Comparison of ENCODE assay signal across 19 cellular contexts in the genomic region with DNA sequence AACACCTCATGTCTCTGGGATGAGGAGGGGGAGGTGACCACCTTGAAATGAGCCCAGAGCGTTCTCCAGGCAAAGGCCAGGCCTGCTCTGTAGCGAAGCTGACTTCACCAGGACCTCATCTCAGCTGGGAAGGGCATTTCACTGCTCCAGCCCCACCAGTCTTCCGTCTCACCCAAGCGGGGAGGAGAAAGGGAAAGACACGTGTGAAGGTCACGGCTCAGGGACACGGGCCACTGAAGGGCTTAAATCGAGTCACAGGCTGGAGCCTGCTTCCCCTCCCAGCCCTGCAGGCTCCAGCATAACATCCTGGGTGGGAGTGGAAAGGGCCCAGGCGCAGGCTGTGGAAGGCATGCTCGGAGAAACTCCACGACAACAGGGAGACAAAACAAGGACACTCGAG. TPM values are rescaled to one million over a fixed set of nuclear protein-coding genes. Genes with fewer than 3 reads are reported as not detected.
DNase-seq lines count a peak whose midpoint lies in the region; ATAC-seq, FAIRE-seq and TF ChIP-seq lines count a peak whose summit lies in the region.
"Had no signal": no experiment of that assay in that cellular context is flagged by ENCODE, and none has a peak within 500 bp of the region (broad histone marks: within the 10 kb centered on the region; RNA-seq: fewer than 3 reads in every experiment).

No MANE protein-coding gene starts in this region.

- no peak overlapping the region for H3K4me3 Mint-ChIP-seq in activated naive CD4-positive, alpha-beta T cell treated with anti-CD3 and anti-CD28 coated beads for 36 hours
- peak overlapping the region; percentile 92 for H3K4me3 Mint-ChIP-seq in T-helper 17 cell

- H3K4me1 Mint-ChIP-seq in activated naive CD4-positive, alpha-beta T cell treated with anti-CD3 and anti-CD28 coated beads for 36 hours (ENCODE audit: low read depth), result peaks cover 50% of the 10 kb centered on the region
- peaks cover 36% of the 10 kb centered on the region for H3K4me1 Mint-ChIP-seq in T-helper 17 cell

- H3K9ac ChIP-seq in kidney (ENCODE audit: low read length in 2 of 2), result peak overlapping the region; percentile 1 to 3

- CTCF ChIA-PET in activated naive CD4-positive, alpha-beta T cell treated with anti-CD3 and anti-CD28 coated beads for 36 hours (lab: Charles Lee), result no interaction called here

- no peak for FAIRE-seq in kidney (lab: Jason Lieb, UNC)

- peaks cover 13 to 22% of the 10 kb centered on the region in 2 donors for H3K4me1 ChIP-seq in kidney (ENCODE audit: control insufficient read depth in 1 of 2, insufficient read depth in 1 of 2, low read depth in 1 of 2, low read length in 2 of 2)

- ATAC-seq in T-helper 17 cell, result no peak
- no peak for ATAC-seq in HG03342 (IDR thresholded peaks at IDR 0.05; ENCODE audit: unreplicated experiment)
- no peak for ATAC-seq in HG02840 (IDR thresholded peaks at IDR 0.05; ENCODE audit: low FRiP score, unreplicated experiment)
- ATAC-seq: gastroesophageal sphincter had no signal

- no peak overlapping the region for H3K4me3 ChIP-seq in kidney (ENCODE audit: low read length in 2 of 2)
- H3K4me3 ChIP-seq: gastroesophageal sphincter had no signal

- intact Hi-C loops in activated naive CD4-positive, alpha-beta T cell treated with anti-CD3 and anti-CD28 coated beads for 36 hours (cut with micrococcal nuclease), result loop anchor here (1.0 kb wide), 1 partner anchor 304 kb away; a partner anchor contains a TSS
- intact Hi-C loops in kidney (cut with DNase I), result no loop called here

- no peak for TF ChIP-seq CTCF in C4-2B (conservative IDR thresholded peaks at IDR 0.05)
- TF ChIP-seq CTCF in kidney (IDR thresholded peaks at IDR 0.05; ENCODE audit: borderline replicate concordance, extremely low read depth, insufficient read depth), result no peak

- H3K27ac ChIP-seq in C4-2B (peak overlapping the region; percentile 38), kidney (ENCODE audit: low read depth in 2 of 2, low read length in 2 of 2) (peak overlapping the region; percentile 53 to 82)
- H3K27ac ChIP-seq: neutrophil had no signal

- H3K27me3 Mint-ChIP-seq in activated naive CD4-positive, alpha-beta T cell treated with anti-CD3 and anti-CD28 coated beads for 36 hours (ENCODE audit: low read depth), result no peaks in the 10 kb centered on the region
- no peaks in the 10 kb centered on the region for H3K27me3 Mint-ChIP-seq in T-helper 17 cell

- peaks cover 29% of the 10 kb centered on the region for H3K36me3 Mint-ChIP-seq in activated naive CD4-positive, alpha-beta T cell treated with anti-CD3 and anti-CD28 coated beads for 36 hours (ENCODE audit: low read depth)
- no peaks in the 10 kb centered on the region for H3K36me3 Mint-ChIP-seq in T-helper 17 cell (ENCODE audit: low read depth)

- H3K36me3 ChIP-seq in kidney (ENCODE audit: control insufficient read depth in 1 of 2, insufficient read depth in 2 of 2, low read length in 2 of 2), result no peaks in the 10 kb centered on the region
- H3K36me3 ChIP-seq: neutrophil had no signal

- no peaks in the 10 kb centered on the region for H3K9me3 ChIP-seq in T-helper 17 cell (ENCODE audit: control insufficient read depth, low read length, poor library complexity, severe bottlenecking)
- no peaks in the 10 kb centered on the region for H3K9me3 ChIP-seq in kidney (ENCODE audit: control insufficient read depth in 1 of 2, low read length in 2 of 2)
- H3K9me3 ChIP-seq: gastroesophageal sphincter, neutrophil had no signal

- H3K9me3 Mint-ChIP-seq in activated naive CD4-positive, alpha-beta T cell treated with anti-CD3 and anti-CD28 coated beads for 36 hours, result peaks cover 9% of the 10 kb centered on the region

- H3K27ac Mint-ChIP-seq in activated naive CD4-positive, alpha-beta T cell treated with anti-CD3 and anti-CD28 coated beads for 36 hours, result peak overlapping the region; percentile 90
- H3K27ac Mint-ChIP-seq in T-helper 17 cell, result peak overlapping the region; percentile 93

- DNase-seq in activated naive CD4-positive, alpha-beta T cell treated with anti-CD3 and anti-CD28 coated beads for 36 hours, result no peak
- no peak for DNase-seq in activated naive CD4-positive, alpha-beta T cell treated with Interleukin-2 at 50 U/mL for 16 hours
- DNase-seq in T-helper 17 cell, result no peak
- DNase-seq in kidney, result peak; percentile 85
- no peak for DNase-seq in T-helper 9 cell
- DNase-seq: ACHN; activated CD4-positive, alpha-beta T cell treated with anti-CD3 and anti-CD28 coated beads, Interleukin-2, amount 50 U/mL, for 4 hours; aorta; central memory CD4-positive, alpha-beta T cell; midbrain; NCI-H1092; NCI-H2081; NCI-H446; SW 1271 had no signal

RNA-seq across cellular contexts. Expression of a gene that starts 18.1 kb away (rescaled TPM):
- total RNA-seq in activated naive CD4-positive, alpha-beta T cell treated with anti-CD3 and anti-CD28 coated beads for 36 hours, result 10 to 100 TPM; 36.4 to 38.8 TPM
- total RNA-seq in T-helper 17 cell (10 to 100 TPM; 28.0 to 36.9 TPM), kidney (68.0 TPM)
- 184 TPM for polyA plus RNA-seq in kidney (ENCODE audit: insufficient read depth, low read depth, low replicate concordance)

RNA-seq across cellular contexts. Expression of a gene that starts 18.7 kb away (rescaled TPM):
- 10 to 100 TPM; 71.5 to 82.5 TPM for total RNA-seq in activated naive CD4-positive, alpha-beta T cell treated with anti-CD3 and anti-CD28 coated beads for 36 hours
- total RNA-seq in T-helper 17 cell, result 100 to 1,000 TPM; 104 to 119 TPM
- total RNA-seq in kidney, result 81.0 TPM
- 56.6 TPM for polyA plus RNA-seq in kidney (ENCODE audit: insufficient read depth, low read depth, low replicate concordance)
